26 cellular contexts compared by ENCODE assay signal in the genomic region with DNA sequence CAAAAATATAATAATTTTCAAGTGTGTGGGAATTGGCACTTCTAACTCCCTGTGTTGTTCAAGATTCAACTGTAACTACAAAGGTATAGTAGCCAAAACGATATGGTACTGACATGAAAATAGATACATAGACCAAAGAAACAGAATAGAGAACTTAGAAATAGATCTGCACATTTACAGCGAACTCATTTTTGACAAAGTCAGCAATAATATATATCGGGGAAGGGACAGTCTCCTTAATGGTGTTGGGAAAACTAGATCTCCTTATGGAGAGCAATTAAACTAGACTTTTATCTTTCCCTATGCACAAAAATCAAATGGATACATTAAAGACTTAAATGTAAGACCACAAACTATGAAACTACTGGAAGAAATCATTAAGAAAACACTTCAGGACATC.
"Had no signal": no experiment of that assay in that cellular context is flagged by ENCODE, and none has a peak within 500 bp of the region (broad histone marks: within the 10 kb centered on the region; RNA-seq: fewer than 3 reads in every experiment).

No MANE protein-coding gene starts in this region.

- H3K27me3 Mint-ChIP-seq: activated CD4-positive, alpha-beta T cell treated with anti-CD3 and anti-CD28 coated beads, Interleukin-2, amount 10 ng/mL, durations not matched to agents 24 days and 14 days; activated CD8-positive, alpha-beta T cell treated with anti-CD3 and anti-CD28 coated beads for 36 hours; activated naive CD4-positive, alpha-beta T cell treated with anti-CD3 and anti-CD28 coated beads, Interleukin-2, amount 50 U/mL, for 24 hours; activated T-cell treated with anti-CD3 and anti-CD28 coated beads, Interleukin-2, amount 50 U/mL, for 24 hours had no signal

- H3K9ac ChIP-seq: KMS-11 had no signal

- H3K9me3 Mint-ChIP-seq: activated CD4-positive, alpha-beta T cell treated with anti-CD3 and anti-CD28 coated beads, Interleukin-2, amount 10 ng/mL, durations not matched to agents 24 days and 14 days; activated T-helper 2 cell treated with anti-CD3 and anti-CD28 coated beads, Interferon-gamma antibody, Interleukin-2, Interleukin-4, amounts not matched to agents 10 μg/mL and 5 μg/mL and 100 μg/mL, durations not matched to agents 14 hours and 24 hours and 36 hours had no signal

- ATAC-seq: activated CD8-positive, alpha-beta T cell treated with anti-CD3 and anti-CD28 coated beads for 36 hours; body of pancreas; Panc1 had no signal

- H3K4me1 Mint-ChIP-seq: activated CD4-positive, alpha-beta T cell treated with anti-CD3 and anti-CD28 coated beads, Interleukin-2, amount 10 ng/mL, durations not matched to agents 24 days and 14 days; activated naive CD4-positive, alpha-beta T cell treated with anti-CD3 and anti-CD28 coated beads, Interleukin-2, amount 50 U/mL, for 24 hours had no signal

- H3K36me3 ChIP-seq: adrenal gland, breast epithelium, SJCRH30 had no signal

- DNase-seq: activated CD4-positive, alpha-beta T cell treated with anti-CD3 and anti-CD28 coated beads, Interleukin-2, amount 10 ng/mL, durations not matched to agents 24 days and 14 days; activated CD4-positive, alpha-beta T cell treated with anti-CD3 and anti-CD28 coated beads, Interleukin-2, amount 50 U/mL, for 4 hours; activated CD8-positive, alpha-beta T cell treated with anti-CD3 and anti-CD28 coated beads for 36 hours; activated gamma-delta T cell; activated naive CD4-positive, alpha-beta T cell treated with Interleukin-2 at 50 U/mL for 16 hours; activated T-cell treated with anti-CD3 and anti-CD28 coated beads, Interleukin-2, amount 50 U/mL, for 24 hours; adrenal gland; body of pancreas; NCI-H1092 treated with DMSO at 0.1 percent for 48 hours; NCI-H1417; NCI-H146; NCI-H187; NCI-H2081; NCI-H2171 treated with DMSO at 0.1 percent for 48 hours; NCI-H226; NCI-H446 treated with DMSO at 0.1 percent for 48 hours; NCI-H524; NCI-H69; SHP77; SJCRH30 had no signal

- H3K27ac Mint-ChIP-seq: activated CD4-positive, alpha-beta T cell treated with anti-CD3 and anti-CD28 coated beads, Interleukin-2, amount 10 ng/mL, durations not matched to agents 24 days and 14 days; activated CD8-positive, alpha-beta T cell treated with anti-CD3 and anti-CD28 coated beads for 36 hours; activated naive CD4-positive, alpha-beta T cell treated with anti-CD3 and anti-CD28 coated beads, Interleukin-2, amount 50 U/mL, for 24 hours; activated T-cell treated with anti-CD3 and anti-CD28 coated beads, Interleukin-2, amount 50 U/mL, for 24 hours; activated T-helper 2 cell treated with anti-CD3 and anti-CD28 coated beads, Interferon-gamma antibody, Interleukin-2, Interleukin-4, amounts not matched to agents 10 μg/mL and 5 μg/mL and 100 μg/mL, durations not matched to agents 14 hours and 24 hours and 36 hours had no signal

- H3K36me3 Mint-ChIP-seq: activated naive CD4-positive, alpha-beta T cell treated with anti-CD3 and anti-CD28 coated beads, Interleukin-2, amount 50 U/mL, for 24 hours had no signal

- H3K4me3 ChIP-seq: adrenal gland, body of pancreas, breast epithelium, SJCRH30, SK-N-MC had no signal

- H3K27ac ChIP-seq: adrenal gland, body of pancreas, breast epithelium, KMS-11, SJCRH30, SK-N-MC had no signal

- H3K9me3 ChIP-seq: adrenal gland, body of pancreas, SJCRH30 had no signal

- H3K27me3 ChIP-seq: adrenal gland, body of pancreas, breast epithelium, SJCRH30 had no signal

- H3K4me1 ChIP-seq: adrenal gland, body of pancreas, breast epithelium, SJCRH30 had no signal

- H3K4me2 ChIP-seq: KMS-11 had no signal

- H3K4me3 Mint-ChIP-seq: activated CD4-positive, alpha-beta T cell treated with anti-CD3 and anti-CD28 coated beads, Interleukin-2, amount 10 ng/mL, durations not matched to agents 24 days and 14 days; activated CD8-positive, alpha-beta T cell treated with anti-CD3 and anti-CD28 coated beads for 36 hours; activated naive CD4-positive, alpha-beta T cell treated with anti-CD3 and anti-CD28 coated beads, Interleukin-2, amount 50 U/mL, for 24 hours; activated T-cell treated with anti-CD3 and anti-CD28 coated beads, Interleukin-2, amount 50 U/mL, for 24 hours had no signal
